Comparison of ENCODE assay signal across 8 cellular contexts in the genomic region with DNA sequence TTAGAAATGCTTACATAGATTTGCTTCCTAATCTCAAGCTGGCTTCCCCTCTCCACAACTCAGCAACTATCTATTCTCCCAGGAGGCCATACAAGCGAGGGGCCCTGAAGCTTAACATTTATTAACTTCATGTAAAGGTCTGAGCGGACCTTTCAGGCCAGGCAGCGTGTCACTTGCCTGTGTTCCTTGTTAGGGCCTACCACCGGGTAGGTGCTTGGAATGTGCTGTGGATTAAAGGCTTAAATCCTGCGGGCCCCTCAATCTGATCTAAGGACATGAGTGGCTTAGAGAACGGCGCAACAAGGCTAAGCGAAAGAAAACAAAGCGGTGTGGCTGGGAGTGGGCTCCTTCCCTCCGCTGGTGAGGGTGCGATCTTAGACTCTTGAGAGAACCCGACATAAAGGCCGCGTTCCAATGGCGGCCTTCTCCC. TPM values are rescaled to one million over a fixed set of nuclear protein-coding genes. Genes with fewer than 3 reads are reported as not detected.
A peak's percentile ranks its signal among the peaks of the same experiment; 100 is the strongest.
DNase-seq lines count a peak whose midpoint lies in the region; ATAC-seq and TF ChIP-seq lines count a peak whose summit lies in the region.

No MANE protein-coding gene starts in this region.

- peaks cover 9% of the 10 kb centered on the region for H3K36me3 ChIP-seq in BE2C
- no peaks in the 10 kb centered on the region for H3K36me3 ChIP-seq in HEK293 (ENCODE audit: control insufficient read depth in 2 of 2, insufficient read depth in 1 of 2, low read length in 2 of 2)
- H3K36me3 ChIP-seq in iPS-18a (ENCODE audit: control insufficient read depth, low read depth, low read length): no peaks in the 10 kb centered on the region

- H3K27me3 ChIP-seq in BE2C (no peaks in the 10 kb centered on the region), iPS-18a (ENCODE audit: control insufficient read depth, insufficient read depth, low read length) (no peaks in the 10 kb centered on the region)

- H3K27ac ChIP-seq in HEK293 (ENCODE audit: extremely low read depth, low read depth, low read length): peak overlapping the region; percentile 97
- H3K27ac ChIP-seq in iPS-18a (ENCODE audit: low read length): peak overlapping the region; percentile 99

- H3K27me3 Mint-ChIP-seq in activated naive CD8-positive, alpha-beta T cell treated with anti-CD3 and anti-CD28 coated beads, Interleukin-2, amount 10 ng/mL, durations not matched to agents 7 days and 5 days: no peaks in the 10 kb centered on the region
- no peaks in the 10 kb centered on the region for H3K27me3 Mint-ChIP-seq in stimulated activated naive CD8-positive, alpha-beta T cell treated with anti-CD3 and anti-CD28 coated beads, Interleukin-15, amount 100 ng/mL, for 72 hours

- H3K27ac Mint-ChIP-seq in activated naive CD8-positive, alpha-beta T cell treated with anti-CD3 and anti-CD28 coated beads, Interleukin-2, amount 10 ng/mL, durations not matched to agents 7 days and 5 days: peak overlapping the region; percentile 100
- H3K27ac Mint-ChIP-seq in stimulated activated naive CD8-positive, alpha-beta T cell treated with anti-CD3 and anti-CD28 coated beads, Interleukin-15, amount 100 ng/mL, for 72 hours: peak overlapping the region; percentile 100

- peak overlapping the region; percentile 100 for H3K9ac ChIP-seq in iPS-18a (ENCODE audit: low read length)

- CTCF ChIA-PET in HEK293 (lab: Yijun Ruan, JAX): no interaction called here

- peaks cover 36% of the 10 kb centered on the region for H3K4me1 Mint-ChIP-seq in activated naive CD8-positive, alpha-beta T cell treated with anti-CD3 and anti-CD28 coated beads, Interleukin-2, amount 10 ng/mL, durations not matched to agents 7 days and 5 days
- peaks cover 71% of the 10 kb centered on the region for H3K4me1 Mint-ChIP-seq in stimulated activated naive CD8-positive, alpha-beta T cell treated with anti-CD3 and anti-CD28 coated beads, Interleukin-15, amount 100 ng/mL, for 72 hours

- H3K4me3 ChIP-seq in BE2C (ENCODE audit: low read depth, low read length): peak overlapping the region; percentile 99
- peak overlapping the region; percentile 94 for H3K4me3 ChIP-seq in HEK293 (ENCODE audit: low read depth, low read length)
- peak overlapping the region; percentile 96 for H3K4me3 ChIP-seq in iPS-18a (ENCODE audit: low read length)

- H3K9me3 Mint-ChIP-seq in activated naive CD8-positive, alpha-beta T cell treated with anti-CD3 and anti-CD28 coated beads, Interleukin-2, amount 10 ng/mL, durations not matched to agents 7 days and 5 days: no peaks in the 10 kb centered on the region
- H3K9me3 Mint-ChIP-seq in stimulated activated naive CD8-positive, alpha-beta T cell treated with anti-CD3 and anti-CD28 coated beads, Interleukin-15, amount 100 ng/mL, for 72 hours: no peaks in the 10 kb centered on the region

- POLR2A ChIA-PET in HEK293 (lab: Yijun Ruan, JAX): interaction anchor here (0.7 to 2.6 kb wide), 17 partner anchors 8 to 989 kb away, joined by 3 to 23 read pairs (median 4); a partner anchor contains a TSS
- POLR2A ChIA-PET in activated naive CD8-positive, alpha-beta T cell treated with anti-CD3 and anti-CD28 coated beads, Interleukin-2, amount 10 ng/mL, durations not matched to agents 7 days and 5 days (lab: Charles Lee): interaction anchor here (0.9 to 2.6 kb wide), 17 partner anchors 11 to 954 kb away, joined by 3 to 33 read pairs (median 4); a partner anchor contains a TSS

- H3K9me3 ChIP-seq in BE2C (no peaks in the 10 kb centered on the region), HEK293 (ENCODE audit: control insufficient read depth, insufficient read depth, low read depth, low read length) (no peaks in the 10 kb centered on the region), iPS-18a (ENCODE audit: control insufficient read depth, low read depth, low read length) (no peaks in the 10 kb centered on the region)

- TF ChIP-seq CTCF in BE2C (IDR thresholded peaks at IDR 0.05; ENCODE audit: low read depth, low read length): no peak
- no peak for TF ChIP-seq CTCF in HEK293 (tag by site-specific recombination; IDR thresholded peaks at IDR 0.05)

- peaks cover 12% of the 10 kb centered on the region for H3K36me3 Mint-ChIP-seq in activated naive CD8-positive, alpha-beta T cell treated with anti-CD3 and anti-CD28 coated beads, Interleukin-2, amount 10 ng/mL, durations not matched to agents 7 days and 5 days

- H3K4me1 ChIP-seq in BE2C: no peaks in the 10 kb centered on the region
- peaks cover 19% of the 10 kb centered on the region for H3K4me1 ChIP-seq in HEK293 (ENCODE audit: control insufficient read depth, insufficient read depth, low read length)
- peaks cover 16% of the 10 kb centered on the region for H3K4me1 ChIP-seq in iPS-18a (ENCODE audit: control insufficient read depth, low read depth, low read length)

- peak overlapping the region; percentile 98 for H3K4me3 Mint-ChIP-seq in activated naive CD8-positive, alpha-beta T cell treated with anti-CD3 and anti-CD28 coated beads, Interleukin-2, amount 10 ng/mL, durations not matched to agents 7 days and 5 days
- H3K4me3 Mint-ChIP-seq in stimulated activated naive CD8-positive, alpha-beta T cell treated with anti-CD3 and anti-CD28 coated beads, Interleukin-15, amount 100 ng/mL, for 72 hours: peak overlapping the region; percentile 91 to 97

- ATAC-seq in activated naive CD8-positive, alpha-beta T cell treated with anti-CD3 and anti-CD28 coated beads, Interleukin-2, amount 10 ng/mL, durations not matched to agents 7 days and 5 days (ENCODE audit: low read depth): no peak
- no peak for ATAC-seq in stimulated activated naive CD8-positive, alpha-beta T cell treated with anti-CD3 and anti-CD28 coated beads, Interleukin-15, amount 100 ng/mL, for 72 hours
- ATAC-seq in HG02623 (IDR thresholded peaks at IDR 0.05; ENCODE audit: unreplicated experiment): no peak

- no peak for DNase-seq in BE2C
- DNase-seq in activated naive CD8-positive, alpha-beta T cell treated with anti-CD3 and anti-CD28 coated beads, Interleukin-2, amount 10 ng/mL, durations not matched to agents 7 days and 5 days: no peak
- no peak for DNase-seq in stimulated activated naive CD8-positive, alpha-beta T cell treated with anti-CD3 and anti-CD28 coated beads, Interleukin-15, amount 100 ng/mL, for 72 hours
- DNase-seq in occipital lobe (lab: John Stamatoyannopoulos, UW): no peak
- DNase-seq in kidney glomerular epithelial cell (lab: John Stamatoyannopoulos, UW): no peak

TF ChIP-seq in HEK293, 187 proteins besides CTCF, POLR2A, EP300 and RAD21:
- peak; percentile 39 for TF ChIP-seq ZNF335 (tag by site-specific recombination; conservative IDR thresholded peaks at IDR 0.05)
- TF ChIP-seq ZNF677 (tag by site-specific recombination; IDR thresholded peaks at IDR 0.05): no peak
- TF ChIP-seq KLF8 (tag by site-specific recombination; IDR thresholded peaks at IDR 0.05): no peak
- TF ChIP-seq ZNF2 (tag by site-specific recombination; IDR thresholded peaks at IDR 0.05): 0 out of 2 replicates have a peak, but pooled peaks have one; percentile 23
- no peak for TF ChIP-seq ZNF629 (tag by site-specific recombination; IDR thresholded peaks at IDR 0.05)
- TF ChIP-seq ZNF600 (tag by site-specific recombination; IDR thresholded peaks at IDR 0.05): 0 out of 2 replicates have a peak, but pooled peaks have one; percentile 17
TF ChIP-seq in HEK293: peak in this region for 3.

RNA-seq across cellular contexts. Expression of a gene that starts 0.7 kb away (rescaled TPM):
- 76.1 TPM for polyA plus RNA-seq in BE2C (2012; ENCODE audit: insufficient read depth, insufficient read length, low read depth)
- total RNA-seq in activated naive CD8-positive, alpha-beta T cell treated with anti-CD3 and anti-CD28 coated beads, Interleukin-2, amount 10 ng/mL, durations not matched to agents 7 days and 5 days: 10 to 100 TPM; 78.9 to 83.2 TPM
- 129 TPM for total RNA-seq in occipital lobe

RNA-seq across cellular contexts. Expression of a gene that starts 24.8 kb away (rescaled TPM):
- polyA plus RNA-seq in BE2C (2012; ENCODE audit: insufficient read depth, insufficient read length, low read depth): 25.1 TPM
- total RNA-seq in activated naive CD8-positive, alpha-beta T cell treated with anti-CD3 and anti-CD28 coated beads, Interleukin-2, amount 10 ng/mL, durations not matched to agents 7 days and 5 days: 10 to 100 TPM; 22.8 to 24.5 TPM
- 27.6 TPM for total RNA-seq in occipital lobe
